ENCODE assay signal across 16 cellular contexts in genomic region chr11:14619580-14619979, GRCh38. TPM values are rescaled to one million over a fixed set of nuclear protein-coding genes. Genes with fewer than 3 reads are reported as not detected.
DNase-seq lines count a peak whose midpoint lies in the region; ATAC-seq, FAIRE-seq and TF ChIP-seq lines count a peak whose summit lies in the region.
"Had no signal": no experiment of that assay in that cellular context is flagged by ENCODE, and none has a peak within 500 bp of the region (broad histone marks: within the 10 kb centered on the region; RNA-seq: fewer than 3 reads in every experiment).

No MANE protein-coding gene starts in this region.

- CTCF ChIA-PET in IMR-90 (lab: Yijun Ruan, JAX) (no interaction called here), mammary epithelial cell (lab: Charles Lee; ENCODE audit: low non-redundant PET) (no interaction called here)

- H3K23ac ChIP-seq in IMR-90 (ENCODE audit: low read depth, low read length), result no peak overlapping the region

- H4K5ac ChIP-seq in IMR-90 (ENCODE audit: low read depth, low read length), result no peak overlapping the region

- H3K56ac ChIP-seq in IMR-90 (ENCODE audit: extremely low read depth, insufficient read depth, low read length), result no peak overlapping the region

- intact Hi-C loops in IMR-90 (cut with micrococcal nuclease) (no loop called here), mammary epithelial cell (cut with micrococcal nuclease) (no loop called here)

- H2BK20ac ChIP-seq in IMR-90 (ENCODE audit: low read depth, low read length), result no peak overlapping the region

- no peak for TF ChIP-seq POLR2A in IMR-90 (IDR thresholded peaks at IDR 0.05; ENCODE audit: low read depth, low read length)

- dilution Hi-C loops in IMR-90 (cut with HindIII; ENCODE audit: low sequenced_read_pairs, unreplicated experiment), result no loop called here
- dilution Hi-C loops in mammary epithelial cell (cut with HindIII; ENCODE audit: low sequenced_read_pairs), result no loop called here

- H3K4me1 Mint-ChIP-seq in activated T-helper 17 cell treated with anti-CD3 and anti-CD28 coated beads, Interleukin-2, amount 50 U/mL, for 72 hours, result peaks cover 19% of the 10 kb centered on the region

- no peaks in the 10 kb centered on the region for H3K4me1 ChIP-seq in IMR-90 (ENCODE audit: control insufficient read depth, insufficient read depth, low read length)
- peaks cover 0 to 51% (median 19%) of the 10 kb centered on the region in 5 donors for H3K4me1 ChIP-seq in subcutaneous abdominal adipose tissue (ENCODE audit: control insufficient read depth in 5 of 5, insufficient read depth in 5 of 5, low read length in 5 of 5)
- no peaks in the 10 kb centered on the region for H3K4me1 ChIP-seq in mammary epithelial cell (ENCODE audit: insufficient read depth, low read length)

- no peaks in the 10 kb centered on the region for H3K79me2 ChIP-seq in mammary epithelial cell (ENCODE audit: insufficient read depth, low read length)

- DNase-seq in IMR-90, result no peak
- no peak for DNase-seq in NCI-H1417 treated with DMSO at 0.1 percent for 48 hours (lab: John Stamatoyannopoulos, UW)
- DNase-seq in iPS-NIHi7 (ENCODE audit: extremely low spot score), result no peak
- DNase-seq in mammary epithelial cell, result no peak
- DNase-seq: Karpas-422, NCI-H1417, NCI-H2029, NCI-H2171 treated with DMSO at 0.1 percent for 48 hours, NCI-H510A treated with DMSO at 0.1 percent for 48 hours, SIG-M5 had no signal

- H4K20me1 ChIP-seq in IMR-90 (ENCODE audit: insufficient read depth, low read length), result no peaks in the 10 kb centered on the region
- H4K20me1 ChIP-seq in mammary epithelial cell (ENCODE audit: insufficient read depth, low read length), result no peaks in the 10 kb centered on the region
- H4K20me1 ChIP-seq: BLaER1 treated with 17β-estradiol and CSF1 and Interleukin-3, amounts not matched to agents 10 nM and 100 nM had no signal

- H2AFZ ChIP-seq in IMR-90 (replicated peaks; ENCODE audit: low read length, poor library complexity) (no peak overlapping the region), mammary epithelial cell (ENCODE audit: low read depth, low read length) (no peak overlapping the region)

- in situ Hi-C loops in IMR-90 (cut with MboI; ENCODE audit: low sequenced_read_pairs) (no loop called here), mammary epithelial cell (cut with MboI; ENCODE audit: low sequenced_read_pairs in 2 of 2) (no loop called here)

- H3K79me1 ChIP-seq in IMR-90 (ENCODE audit: low read depth in 1 of 2, low read length in 2 of 2), result no peaks in the 10 kb centered on the region

- no peak overlapping the region for H3K4ac ChIP-seq in IMR-90 (ENCODE audit: low read depth, low read length)

- no peaks in the 10 kb centered on the region; the same call in 1 of the 2 replicates for H3K27me3 ChIP-seq in IMR-90 (ENCODE audit: control insufficient read depth, insufficient read depth, low read length)
- no peaks in the 10 kb centered on the region for H3K27me3 ChIP-seq in subcutaneous abdominal adipose tissue (ENCODE audit: control insufficient read depth in 5 of 5, insufficient read depth in 4 of 5, low read length in 5 of 5)
- H3K27me3 ChIP-seq in mammary epithelial cell (ENCODE audit: insufficient read depth, low read length), result peaks cover 3% of the 10 kb centered on the region
- H3K27me3 ChIP-seq: BLaER1 treated with 17β-estradiol and CSF1 and Interleukin-3, amounts not matched to agents 10 nM and 100 nM had no signal

- peak; percentile 85 for FAIRE-seq in islet of Langerhans (lab: Jason Lieb, UNC)
- FAIRE-seq: H54, RCC 7860 had no signal

- H4K8ac ChIP-seq in IMR-90 (ENCODE audit: low read depth in 2 of 2, low read length in 2 of 2), result no peak overlapping the region

- no peak overlapping the region for H2AK5ac ChIP-seq in IMR-90 (ENCODE audit: low read depth, low read length)

- no peak overlapping the region for H2BK5ac ChIP-seq in IMR-90 (ENCODE audit: low read depth, low read length, poor library complexity, severe bottlenecking)

- TF ChIP-seq RAD21 in IMR-90 (IDR thresholded peaks at IDR 0.05; ENCODE audit: low read length), result no peak

- no peaks in the 10 kb centered on the region for H3K36me3 ChIP-seq in IMR-90 (ENCODE audit: control insufficient read depth, insufficient read depth, low read length)
- no peaks in the 10 kb centered on the region for H3K36me3 ChIP-seq in subcutaneous abdominal adipose tissue (ENCODE audit: control insufficient read depth in 5 of 5, insufficient read depth in 5 of 5, low read length in 5 of 5)
- no peaks in the 10 kb centered on the region for H3K36me3 ChIP-seq in mammary epithelial cell (ENCODE audit: insufficient read depth, low read length)

- H2BK120ac ChIP-seq in IMR-90 (ENCODE audit: low read depth, low read length), result no peak overlapping the region

- no peak overlapping the region for H3K27ac Mint-ChIP-seq in activated T-helper 17 cell treated with anti-CD3 and anti-CD28 coated beads, Interleukin-2, amount 50 U/mL, for 72 hours

- no CpG with 5 or more reads among the region's 1 CpG for whole genome bisulfite sequencing in IMR-90 (ENCODE audit: extremely low coverage in 2 of 2, insufficient read length in 1 of 2), 2 experiments
- WGBS in mammary epithelial cell (ENCODE audit: low coverage, missing lambda C conversion rate), result 38% methylated on average over 1 of the region's 1 CpG

- H3K9ac ChIP-seq in IMR-90 (ENCODE audit: low read depth, low read length), result no peak overlapping the region
- no peak overlapping the region for H3K9ac ChIP-seq in subcutaneous abdominal adipose tissue (ENCODE audit: low read length in 5 of 5)
- no peak overlapping the region for H3K9ac ChIP-seq in mammary epithelial cell (ENCODE audit: insufficient read depth, low read length)
- H3K9ac ChIP-seq: BLaER1 treated with 17β-estradiol and CSF1 and Interleukin-3, amounts not matched to agents 10 nM and 100 nM had no signal

- H3K9me3 ChIP-seq in IMR-90 (ENCODE audit: control insufficient read depth, insufficient read depth, low read length), result no peaks in the 10 kb centered on the region
- H3K9me3 ChIP-seq in subcutaneous abdominal adipose tissue (ENCODE audit: control insufficient read depth in 5 of 5, low read length in 5 of 5), result no peaks in the 10 kb centered on the region
- no peaks in the 10 kb centered on the region for H3K9me3 ChIP-seq in mammary epithelial cell (replicated peaks; ENCODE audit: insufficient read depth, low read length)

- no peak for TF ChIP-seq CTCF in IMR-90 (conservative IDR thresholded peaks at IDR 0.05; ENCODE audit: low read depth, low read length)
- no peak for TF ChIP-seq CTCF in mammary epithelial cell (conservative IDR thresholded peaks at IDR 0.05 in 1 of 2, IDR thresholded peaks at IDR 0.05 in 1 of 2; ENCODE audit: extremely low read depth in 1 of 2, insufficient read depth in 1 of 2, low read depth in 1 of 2, low read length in 2 of 2)

- H3K27me3 Mint-ChIP-seq in activated T-helper 17 cell treated with anti-CD3 and anti-CD28 coated beads, Interleukin-2, amount 50 U/mL, for 72 hours, result no peaks in the 10 kb centered on the region

- no peak overlapping the region for H4K91ac ChIP-seq in IMR-90 (ENCODE audit: insufficient read depth, low read depth, low read length)

- H3K27ac ChIP-seq in IMR-90 (ENCODE audit: insufficient read depth, low read length) (no peak overlapping the region), subcutaneous abdominal adipose tissue (ENCODE audit: low read depth, low read length) (peak overlapping the region; percentile 87), mammary epithelial cell (ENCODE audit: insufficient read depth, low read depth, low read length) (no peak overlapping the region)
- H3K27ac ChIP-seq: BLaER1 treated with 17β-estradiol and CSF1 and Interleukin-3, amounts not matched to agents 10 nM and 100 nM had no signal

- H3K4me3 Mint-ChIP-seq in activated T-helper 17 cell treated with anti-CD3 and anti-CD28 coated beads, Interleukin-2, amount 50 U/mL, for 72 hours, result no peak overlapping the region

- no peak overlapping the region for H2AK9ac ChIP-seq in IMR-90 (replicated peaks; ENCODE audit: low read depth, low read length, poor library complexity)

- H3K9me3 Mint-ChIP-seq in activated T-helper 17 cell treated with anti-CD3 and anti-CD28 coated beads, Interleukin-2, amount 50 U/mL, for 72 hours, result no peaks in the 10 kb centered on the region

- no peak for ATAC-seq in IMR-90 (ENCODE audit: low read depth)
- peak; percentile 37 for ATAC-seq in activated T-helper 17 cell treated with anti-CD3 and anti-CD28 coated beads, Interleukin-2, amount 50 U/mL, for 72 hours (replicated peaks)

- H3K36me3 Mint-ChIP-seq in activated T-helper 17 cell treated with anti-CD3 and anti-CD28 coated beads, Interleukin-2, amount 50 U/mL, for 72 hours (ENCODE audit: low read depth), result no peaks in the 10 kb centered on the region

- no peaks in the 10 kb centered on the region for H3K9me1 ChIP-seq in IMR-90 (ENCODE audit: insufficient read depth, low read length)

- no peak overlapping the region for H2BK15ac ChIP-seq in IMR-90 (ENCODE audit: low read depth, low read length)

- POLR2A ChIA-PET in IMR-90 (lab: Charles Lee; ENCODE audit: unreplicated experiment), result no interaction called here

- no TSS peak for BruUV-seq in IMR-90 (replicated peaks; lab: Mats Ljungman, UMichigan)
- BruUV-seq in mammary epithelial cell (replicated peaks; lab: Mats Ljungman, UMichigan), result no TSS peak

- H3K18ac ChIP-seq in IMR-90 (ENCODE audit: low read depth, low read length), result no peak overlapping the region

- H3K4me2 ChIP-seq in IMR-90 (ENCODE audit: low read depth, low read length), result no peak overlapping the region
- H3K4me2 ChIP-seq in mammary epithelial cell (ENCODE audit: insufficient read depth, low read depth, low read length), result no peak overlapping the region
- H3K4me2 ChIP-seq: BLaER1 treated with 17β-estradiol and CSF1 and Interleukin-3, amounts not matched to agents 10 nM and 100 nM had no signal

- no peak overlapping the region for H3K4me3 ChIP-seq in IMR-90 (ENCODE audit: insufficient read depth, low read depth, low read length)
- H3K4me3 ChIP-seq in subcutaneous abdominal adipose tissue (ENCODE audit: low read depth in 1 of 5, low read length in 5 of 5), result no peak overlapping the region
- no peak overlapping the region for H3K4me3 ChIP-seq in mammary epithelial cell (replicated peaks in 1 of 3; ENCODE audit: insufficient read depth in 1 of 3, low read depth in 2 of 3, low read length in 3 of 3)
- H3K4me3 ChIP-seq: BLaER1 treated with 17β-estradiol and CSF1 and Interleukin-3, amounts not matched to agents 10 nM and 100 nM had no signal

- H3K14ac ChIP-seq in IMR-90 (replicated peaks; ENCODE audit: low read depth, low read length), result no peak overlapping the region

TF ChIP-seq in IMR-90, 13 proteins besides CTCF, POLR2A, EP300 and RAD21:
- TF ChIP-seq SMC3 (IDR thresholded peaks at IDR 0.05; ENCODE audit: low read depth, low read length), result no peak
- peak; percentile 79 for TF ChIP-seq MAFK (IDR thresholded peaks at IDR 0.05; ENCODE audit: low read depth, low read length)

RNA-seq across cellular contexts. Expression of gene PDE3B, which starts 24.0 kb away (rescaled TPM):
- total RNA-seq in IMR-90 (2012; rRNA removed) (1.1 and 1.3 TPM in 2 replicates), mammary epithelial cell (not detected)
- polyA plus RNA-seq in IMR-90 (2012; rRNA removed) (0.21 and 0.22 TPM in 2 replicates), mammary epithelial cell (0.01 TPM)
- 0.04 and 0.09 TPM in 2 replicates for polyA plus RNA-seq in IMR-90 (2012; cell fraction: cytosol; rRNA removed)
- polyA plus RNA-seq in IMR-90 (2012; cell fraction: nucleus; rRNA removed; ENCODE audit: low replicate concordance), result 0.13 and 0.37 TPM in 2 replicates
- total RNA-seq in activated T-helper 17 cell treated with anti-CD3 and anti-CD28 coated beads, Interleukin-2, amount 50 U/mL, for 72 hours, result 10 to 100 TPM; 23.0 to 25.5 TPM
- not detected for polyA minus RNA-seq in mammary epithelial cell

Comparison
In these comparisons a context has a peak if more than half of its experiments do, and no peak if none do; other contexts are left out.
1. RNA of gene PDE3B, which starts 24.0 kb away (total RNA-seq): 23.0 to 25.5 TPM in activated T-helper 17 cell treated with anti-CD3 and anti-CD28 coated beads, Interleukin-2, amount 50 U/mL, for 72 hours; 1.1 to 1.3 TPM in IMR-90 and not detected in mammary epithelial cell; every median in the first group is over 10 times any median in the second.